ENCODE assay signal across 12 cellular contexts in genomic region chr5:157354825-157355224, GRCh38.
DNase-seq lines count a peak whose midpoint lies in the region; ATAC-seq and TF ChIP-seq lines count a peak whose summit lies in the region.
"Had no signal": no experiment of that assay in that cellular context is flagged by ENCODE, and none has a peak within 500 bp of the region (broad histone marks: within the 10 kb centered on the region; RNA-seq: fewer than 3 reads in every experiment).

No MANE protein-coding gene starts in this region.

- DNase-seq in A673 (ENCODE audit: low spot score): peak; percentile 28
- peak; percentile 32 for DNase-seq in ELR (ENCODE audit: low read depth)
- DNase-seq in Panc1 (ENCODE audit: low read depth, low spot score): no peak
- DNase-seq in fibroblast of the aortic adventitia (ENCODE audit: low read depth): no peak
- no peak for DNase-seq in amygdala (lab: John Stamatoyannopoulos, UW)
- no peak for DNase-seq in SKM-1 (lab: John Stamatoyannopoulos, UW; ENCODE audit: unreplicated experiment)
- DNase-seq in GM19238 (ENCODE audit: insufficient read length, low spot score): no peak
- no peak for DNase-seq in NCI-H2196 (lab: John Stamatoyannopoulos, UW; ENCODE audit: unreplicated experiment)
- DNase-seq: MV-4-11, nucleus accumbens, RPMI8226 had no signal

- CTCF ChIA-PET in A673 (lab: Charles Lee): no interaction called here
- CTCF ChIA-PET in Panc1 (lab: Charles Lee): no interaction called here

- H3K9me3 ChIP-seq in A673 (ENCODE audit: low read depth, low read length, poor library complexity, severe bottlenecking): no peaks in the 10 kb centered on the region
- H3K9me3 ChIP-seq in Panc1 (ENCODE audit: control insufficient read depth, insufficient read depth, low read depth, low read length): no peaks in the 10 kb centered on the region
- H3K9me3 ChIP-seq: vagina had no signal

- no TSS peak for BruUV-seq in A673 (replicated peaks; lab: Mats Ljungman, UMichigan)
- no TSS peak for BruUV-seq in Panc1 (replicated peaks; lab: Mats Ljungman, UMichigan)

- H3K36me3 ChIP-seq in A673 (ENCODE audit: insufficient read depth, low read length, poor library complexity, severe bottlenecking): no peaks in the 10 kb centered on the region
- H3K36me3 ChIP-seq in Panc1 (ENCODE audit: control insufficient read depth, insufficient read depth, low read length): no peaks in the 10 kb centered on the region
- H3K36me3 ChIP-seq: vagina had no signal

- intact Hi-C loops in A673 (cut with micrococcal nuclease; ENCODE audit: unreplicated experiment) (no loop called here), Panc1 (cut with micrococcal nuclease; ENCODE audit: unreplicated experiment) (no loop called here)

- H3K27me3 ChIP-seq in A673 (replicated peaks; ENCODE audit: insufficient read depth, low read depth, low read length, poor library complexity): no peaks in the 10 kb centered on the region
- H3K27me3 ChIP-seq in Panc1 (ENCODE audit: control insufficient read depth, insufficient read depth, low read length): no peaks in the 10 kb centered on the region; the same call in 1 of the 2 replicates
- H3K27me3 ChIP-seq: vagina had no signal

- H3K4me1 ChIP-seq in A673 (ENCODE audit: insufficient read depth, low read length, poor library complexity, severe bottlenecking): no peaks in the 10 kb centered on the region
- no peaks in the 10 kb centered on the region for H3K4me1 ChIP-seq in Panc1 (ENCODE audit: control insufficient read depth, insufficient read depth, low read length)
- H3K4me1 ChIP-seq: vagina had no signal

- H3K27ac ChIP-seq in A673 (ENCODE audit: low read depth, low read length, poor library complexity, severe bottlenecking) (no peak overlapping the region), Panc1 (ENCODE audit: low read length) (no peak overlapping the region)
- H3K27ac ChIP-seq: vagina had no signal

- H3K4me3 ChIP-seq in A673 (ENCODE audit: low read depth, low read length, poor library complexity, severe bottlenecking) (no peak overlapping the region), Panc1 (ENCODE audit: low read depth in 2 of 2, low read length in 2 of 2) (no peak overlapping the region), fibroblast of the aortic adventitia (ENCODE audit: low read depth, low read length) (no peak overlapping the region)
- H3K4me3 ChIP-seq: vagina had no signal

- in situ Hi-C loops in Panc1 (cut with HindIII; ENCODE audit: low pct_unique_long_range_greater_than_20kb, low sequenced_read_pairs): no loop called here

- peak; percentile 59 for TF ChIP-seq CTCF in A673 (conservative IDR thresholded peaks at IDR 0.05; ENCODE audit: low read depth, low read length)
- peak; percentile 66 for TF ChIP-seq CTCF in Panc1 (IDR thresholded peaks at IDR 0.05)
- TF ChIP-seq CTCF in fibroblast of the aortic adventitia (IDR thresholded peaks at IDR 0.05; ENCODE audit: insufficient read depth, low read length): peak; percentile 28

- no peak for ATAC-seq in Panc1

- POLR2A ChIA-PET in A673 (lab: Charles Lee; ENCODE audit: low non-redundant PET): no interaction called here
- POLR2A ChIA-PET in Panc1 (lab: Charles Lee): no interaction called here

Comparison
In these comparisons a context has a peak if more than half of its experiments do, and no peak if none do; other contexts are left out.
1. DNase-seq: peak in A673 (single experiment) and ELR (single experiment); none in Panc1 (single experiment), fibroblast of the aortic adventitia (single experiment), amygdala (0 of 56), SKM-1 (single experiment), GM19238 (single experiment) and NCI-H2196 (single experiment).
2. Peak in every context shown above with its lines, with median percentiles within 50 percentile points of each other: CTCF ChIP-seq.